8 cellular contexts compared by ENCODE assay signal in the genomic region with DNA sequence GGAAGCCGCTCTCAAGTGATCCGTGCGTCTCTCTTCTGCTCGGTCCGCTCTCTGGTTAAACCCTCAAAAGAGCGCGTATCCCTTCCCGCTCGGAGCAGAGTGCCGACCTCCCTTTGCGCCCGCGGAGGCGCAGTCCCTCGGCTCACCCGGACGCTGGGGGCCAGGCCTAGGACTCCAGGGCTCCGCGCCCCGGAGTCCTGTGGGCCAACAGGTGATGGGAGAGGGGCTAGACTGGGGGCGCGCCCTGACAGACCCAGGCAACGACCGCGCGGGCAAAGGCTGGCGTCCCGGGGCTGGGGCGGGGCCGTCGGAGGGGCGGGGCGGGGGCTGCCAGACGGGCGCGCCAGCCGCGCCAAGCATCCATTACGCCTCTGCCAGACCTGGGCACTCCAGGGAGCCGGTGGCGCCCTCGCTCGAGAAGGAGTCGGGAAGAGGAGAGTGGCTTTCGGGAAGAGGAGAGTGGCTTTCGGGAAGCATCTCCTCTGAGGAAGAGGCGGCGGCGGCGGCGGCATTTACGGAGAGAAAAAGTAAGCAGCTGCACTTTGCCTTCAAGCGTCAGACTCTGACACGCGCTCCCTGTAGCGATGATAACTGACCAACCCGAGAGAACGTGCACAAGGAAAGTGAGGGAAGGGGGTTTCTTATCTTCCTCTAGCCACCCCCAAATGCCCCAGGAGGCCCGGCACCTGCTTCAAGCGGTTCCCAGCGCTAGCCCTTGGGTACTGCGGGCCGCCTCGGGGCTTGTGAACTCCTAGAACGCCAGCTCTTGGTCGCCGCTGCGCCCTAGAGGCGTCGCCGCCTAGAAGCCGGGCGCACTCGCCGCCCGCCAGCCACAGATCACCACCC. TPM values are rescaled to one million over a fixed set of nuclear protein-coding genes. Genes with fewer than 3 reads are reported as not detected.
DNase-seq lines count a peak whose midpoint lies in the region; ATAC-seq and TF ChIP-seq lines count a peak whose summit lies in the region.

No MANE protein-coding gene starts in this region.

- no peak overlapping the region for H3K9ac ChIP-seq in neural progenitor cell

- peaks cover 5% of the 10 kb centered on the region for H3K27me3 Mint-ChIP-seq in neural progenitor cell (ENCODE audit: insufficient read depth, low read depth)

- H3F3A ChIP-seq in neural progenitor cell (ENCODE audit: low read depth): peaks cover 43% of the 10 kb centered on the region

- no peak for TF ChIP-seq POLR2A in Peyer's patch (IDR thresholded peaks at IDR 0.05)

- peaks cover 0 to 21% of the 10 kb centered on the region in 2 donors for H3K27me3 ChIP-seq in Peyer's patch
- no peaks in the 10 kb centered on the region for H3K27me3 ChIP-seq in neural progenitor cell

- peak overlapping the region; percentile 20 to 55 (median 30) for H3K4me3 ChIP-seq in Peyer's patch
- peak overlapping the region; percentile 45 for H3K4me3 ChIP-seq in fibroblast of the aortic adventitia (ENCODE audit: low read depth, low read length)
- peak overlapping the region; percentile 99 for H3K4me3 ChIP-seq in neural progenitor cell

- peaks cover 3% of the 10 kb centered on the region for H3K9me3 Mint-ChIP-seq in neural progenitor cell

- H3K9me3 ChIP-seq in Peyer's patch (no peaks in the 10 kb centered on the region), neural progenitor cell (ENCODE audit: low read depth) (no peaks in the 10 kb centered on the region)

- H3K36me3 ChIP-seq in Peyer's patch (no peaks in the 10 kb centered on the region), neural progenitor cell (no peaks in the 10 kb centered on the region)

- peaks cover 95% of the 10 kb centered on the region for H3K79me2 ChIP-seq in neural progenitor cell (ENCODE audit: low read depth)

- H3K4me1 ChIP-seq in Peyer's patch (peaks cover 0 to 36% (median 0%) of the 10 kb centered on the region in 4 donors), neural progenitor cell (peaks cover 24% of the 10 kb centered on the region)

- DNase-seq in stimulated activated CD4-positive, alpha-beta T cell treated with anti-CD3 and anti-CD28 coated beads, Interleukin-15, amount 100 ng/mL, for 24 hours: peak; percentile 8
- DNase-seq in stimulated activated CD4-positive, alpha-beta T cell treated with anti-CD3 and anti-CD28 coated beads, Interleukin-4, amount 100 ng/mL, for 4 hours: no peak
- DNase-seq in Peyer's patch (peak in 1 of 3 donors; percentile 50), fibroblast of the aortic adventitia (ENCODE audit: low read depth) (peak; percentile 12), neural progenitor cell (ENCODE audit: low spot score) (peak; percentile 79), DMS114 treated with DMSO at 0.1 percent for 48 hours (lab: John Stamatoyannopoulos, UW; ENCODE audit: unreplicated experiment) (no peak)

- H3K4me1 Mint-ChIP-seq in neural progenitor cell: peaks cover 23% of the 10 kb centered on the region

- H3K4me2 ChIP-seq in neural progenitor cell: peak overlapping the region; percentile 92

- ATAC-seq in HG02571 (IDR thresholded peaks at IDR 0.05; ENCODE audit: unreplicated experiment) (no peak), HG03378 (IDR thresholded peaks at IDR 0.05; ENCODE audit: unreplicated experiment) (no peak)

- peak overlapping the region in 2 of 4 donors; percentile 31 to 47 for H3K27ac ChIP-seq in Peyer's patch
- H3K27ac ChIP-seq in neural progenitor cell: no peak overlapping the region

- H3K27ac Mint-ChIP-seq in neural progenitor cell: peak overlapping the region; percentile 78

- H2AFZ ChIP-seq in neural progenitor cell (replicated peaks): peak overlapping the region; percentile 51

- peaks cover 56% of the 10 kb centered on the region for H4K20me1 ChIP-seq in neural progenitor cell (ENCODE audit: low read depth)

- peak overlapping the region; percentile 99 for H3K4me3 Mint-ChIP-seq in neural progenitor cell

- TF ChIP-seq CTCF in Peyer's patch (IDR thresholded peaks at IDR 0.05) (no peak), fibroblast of the aortic adventitia (IDR thresholded peaks at IDR 0.05; ENCODE audit: insufficient read depth, low read length) (no peak), neural progenitor cell (IDR thresholded peaks at IDR 0.05) (no peak)

- peaks cover 18% of the 10 kb centered on the region for H3K36me3 Mint-ChIP-seq in neural progenitor cell

RNA-seq across cellular contexts. Expression of a gene that starts 2.6 kb away (rescaled TPM):
- total RNA-seq in Peyer's patch: 1 to 10 TPM in 3 of 4 donors, not detected in 1; 1.5 to 6.6 (median 3.9) TPM
- total RNA-seq in fibroblast of the aortic adventitia (ENCODE audit: low replicate concordance): 0.65 and 1.5 TPM in 2 replicates
- total RNA-seq in neural progenitor cell (ENCODE audit: low replicate concordance): 47.6 and 80.7 TPM in 2 replicates

Comparison
In these comparisons a context has a peak if more than half of its experiments do, and no peak if none do; other contexts are left out.
1. DNase-seq: peak in stimulated activated CD4-positive, alpha-beta T cell treated with anti-CD3 and anti-CD28 coated beads, Interleukin-15, amount 100 ng/mL, for 24 hours (single experiment), fibroblast of the aortic adventitia (single experiment) and neural progenitor cell (single experiment); none in stimulated activated CD4-positive, alpha-beta T cell treated with anti-CD3 and anti-CD28 coated beads, Interleukin-4, amount 100 ng/mL, for 4 hours (0 of 2) and DMS114 treated with DMSO at 0.1 percent for 48 hours (single experiment).
2. H3K4me3 ChIP-seq: peak in every context shown above with its lines; median percentile 99 in neural progenitor cell; 45 in fibroblast of the aortic adventitia; 30 in Peyer's patch.